Comparison of ENCODE assay signal across 15 cellular contexts in genomic region chrX:154211057-154211456, GRCh38. TPM values are rescaled to one million over a fixed set of nuclear protein-coding genes. Genes with fewer than 3 reads are reported as not detected.
DNase-seq lines count a peak whose midpoint lies in the region; ATAC-seq and TF ChIP-seq lines count a peak whose summit lies in the region.
"Not testable (repeated sequence)": the region's sequence is repeated elsewhere in the genome, so short reads cannot be mapped to it uniquely, and the experiment has no call there.
"Had no signal": no experiment of that assay in that cellular context is flagged by ENCODE, and none has a peak within 500 bp of the region (broad histone marks: within the 10 kb centered on the region; RNA-seq: fewer than 3 reads in every experiment).

No MANE protein-coding gene starts in this region.

- not testable (repeated sequence) for H3K27me3 ChIP-seq in Peyer's patch, sigmoid colon

- H3K9me3 ChIP-seq in Peyer's patch, sigmoid colon: not testable (repeated sequence)

- H3K4me3 ChIP-seq in Peyer's patch, sigmoid colon: not testable (repeated sequence)

- H3K36me3 Mint-ChIP-seq in activated CD4-positive, alpha-beta memory T cell treated with anti-CD3 and anti-CD28 coated beads, Interleukin-2, amount 10 ng/mL, durations not matched to agents 7 days and 5 days (ENCODE audit: low read depth); immature natural killer cell; natural killer cell: not testable (repeated sequence)

- not testable (repeated sequence) for H3K4me1 Mint-ChIP-seq in activated CD4-positive, alpha-beta memory T cell treated with anti-CD3 and anti-CD28 coated beads, Interleukin-2, amount 10 ng/mL, durations not matched to agents 7 days and 5 days; immature natural killer cell; natural killer cell

- TF ChIP-seq CTCF in Peyer's patch (IDR thresholded peaks at IDR 0.05); natural killer cell (IDR thresholded peaks at IDR 0.05); sigmoid colon (IDR thresholded peaks at IDR 0.05): not testable (repeated sequence)

- not testable (repeated sequence) for H3K4me1 ChIP-seq in Peyer's patch, sigmoid colon

- H3K27me3 Mint-ChIP-seq in activated CD4-positive, alpha-beta memory T cell treated with anti-CD3 and anti-CD28 coated beads, Interleukin-2, amount 10 ng/mL, durations not matched to agents 7 days and 5 days; immature natural killer cell (ENCODE audit: low read depth in 3 of 3); natural killer cell (ENCODE audit: low read depth in 2 of 2): not testable (repeated sequence)

- intact Hi-C loops in natural killer cell (cut with micrococcal nuclease); sigmoid colon (cut with DNase I): not testable (repeated sequence)

- not testable (repeated sequence) for TF ChIP-seq EP300 in sigmoid colon (IDR thresholded peaks at IDR 0.05)

- TF ChIP-seq POLR2A in Peyer's patch (IDR thresholded peaks at IDR 0.05); sigmoid colon (IDR thresholded peaks at IDR 0.05): not testable (repeated sequence)

- H3K4me3 Mint-ChIP-seq in activated CD4-positive, alpha-beta memory T cell treated with anti-CD3 and anti-CD28 coated beads, Interleukin-2, amount 10 ng/mL, durations not matched to agents 7 days and 5 days; natural killer cell: not testable (repeated sequence)
- H3K4me3 Mint-ChIP-seq in immature natural killer cell: peak overlapping the region in 2 of 5 donors; percentile 18 to 50

- not testable (repeated sequence) for H3K36me3 ChIP-seq in Peyer's patch, sigmoid colon

- not testable (repeated sequence) for ATAC-seq in natural killer cell

- DNase-seq in Peyer's patch (peak in 2 of 3 donors; percentile 14 to 27), activated gamma-delta T cell treated with Interleukin-2 at 50 U/mL for 16 hours (peak; percentile 2), natural killer cell (peak; percentile 16), sigmoid colon (peak; percentile 26)
- not testable (repeated sequence) for DNase-seq in activated CD4-positive, alpha-beta memory T cell treated with anti-CD3 and anti-CD28 coated beads, Interleukin-2, amount 10 ng/mL, durations not matched to agents 7 days and 5 days; immature natural killer cell
- DNase-seq in activated CD8-positive, alpha-beta memory T cell treated with anti-CD3 and anti-CD28 coated beads for 24 hours: peak; percentile 52

- not testable (repeated sequence) for H3K9me3 Mint-ChIP-seq in activated CD4-positive, alpha-beta memory T cell treated with anti-CD3 and anti-CD28 coated beads, Interleukin-2, amount 10 ng/mL, durations not matched to agents 7 days and 5 days; immature natural killer cell; natural killer cell

- H3K27ac Mint-ChIP-seq in activated CD4-positive, alpha-beta memory T cell treated with anti-CD3 and anti-CD28 coated beads, Interleukin-2, amount 10 ng/mL, durations not matched to agents 7 days and 5 days: peak overlapping the region; percentile 21
- H3K27ac Mint-ChIP-seq in immature natural killer cell (peak overlapping the region in 5 of 6 donors; percentile 61 to 94 (median 74)), natural killer cell (peak overlapping the region; percentile 51 to 61)

- not testable (repeated sequence) for H3K27ac ChIP-seq in Peyer's patch, sigmoid colon

- WGBS in sigmoid colon, 2 donors: 85 to 90% methylated on average over 4 to 5 of the region's 9 CpGs

- POLR2A ChIA-PET in activated CD4-positive, alpha-beta memory T cell treated with anti-CD3 and anti-CD28 coated beads, Interleukin-2, amount 10 ng/mL, durations not matched to agents 7 days and 5 days (lab: Charles Lee): not testable (repeated sequence)

- CTCF ChIA-PET in activated CD4-positive, alpha-beta memory T cell treated with anti-CD3 and anti-CD28 coated beads, Interleukin-2, amount 10 ng/mL, durations not matched to agents 7 days and 5 days (lab: Charles Lee): not testable (repeated sequence)

RNA-seq across cellular contexts. Expression of gene OPN1MW2, which starts 8.5 kb away (rescaled TPM):
- total RNA-seq in Peyer's patch (not detected), natural killer cell (not detected), sigmoid colon (not detected)
- not detected for total RNA-seq in activated CD4-positive, alpha-beta memory T cell treated with anti-CD3 and anti-CD28 coated beads, Interleukin-2, amount 10 ng/mL, durations not matched to agents 7 days and 5 days
- polyA plus RNA-seq in immature natural killer cell (not detected), sigmoid colon (not detected)
- total RNA-seq: A172; A673; Calu3; CD4-positive, alpha-beta memory T cell; Daoy; G401; HFFc6 had no signal
- polyA plus RNA-seq: BJ; CD4-positive, alpha-beta memory T cell had no signal

RNA-seq across cellular contexts. Expression of gene OPN1MW, which starts 28.7 kb away (rescaled TPM):
- not detected for total RNA-seq in Peyer's patch
- not detected for total RNA-seq in activated CD4-positive, alpha-beta memory T cell treated with anti-CD3 and anti-CD28 coated beads, Interleukin-2, amount 10 ng/mL, durations not matched to agents 7 days and 5 days
- polyA plus RNA-seq in immature natural killer cell: not detected
- total RNA-seq in natural killer cell: not detected
- total RNA-seq in sigmoid colon: not detected
- not detected for polyA plus RNA-seq in sigmoid colon
- total RNA-seq: A172; A673; Calu3; CD4-positive, alpha-beta memory T cell; Daoy; G401; HFFc6 had no signal
- polyA plus RNA-seq: BJ; CD4-positive, alpha-beta memory T cell had no signal

RNA-seq across cellular contexts. Expression of gene OPN1MW3, which starts 46.3 kb away (rescaled TPM):
- total RNA-seq in Peyer's patch (not detected), natural killer cell (not detected), sigmoid colon (under 1 TPM in 1 of 4 donors, not detected in 3; 0.54 TPM)
- not detected for total RNA-seq in activated CD4-positive, alpha-beta memory T cell treated with anti-CD3 and anti-CD28 coated beads, Interleukin-2, amount 10 ng/mL, durations not matched to agents 7 days and 5 days
- polyA plus RNA-seq in immature natural killer cell (under 1 TPM in 2 of 3 donors, not detected in 1; 0.16 to 0.19 TPM), sigmoid colon (not detected)
- total RNA-seq: A172; A673; Calu3; CD4-positive, alpha-beta memory T cell; Daoy; G401; HFFc6 had no signal
- polyA plus RNA-seq: BJ; CD4-positive, alpha-beta memory T cell had no signal

Comparison
In these comparisons a context has a peak if more than half of its experiments do, and no peak if none do; other contexts are left out.
1. H3K27ac Mint-ChIP-seq: peak in every context shown above with its lines; median percentile 74 in immature natural killer cell; 56 in natural killer cell; 21 in activated CD4-positive, alpha-beta memory T cell treated with anti-CD3 and anti-CD28 coated beads, Interleukin-2, amount 10 ng/mL, durations not matched to agents 7 days and 5 days.